ENCODE assay signal across 9 cellular contexts in genomic region chr1:1400576-1401456, GRCh38. TPM values are rescaled to one million over a fixed set of nuclear protein-coding genes. Genes with fewer than 3 reads are reported as not detected.
DNase-seq lines count a peak whose midpoint lies in the region; ATAC-seq, FAIRE-seq and TF ChIP-seq lines count a peak whose summit lies in the region.
"Had no signal": no experiment of that assay in that cellular context is flagged by ENCODE, and none has a peak within 500 bp of the region (broad histone marks: within the 10 kb centered on the region; RNA-seq: fewer than 3 reads in every experiment).

No MANE protein-coding gene starts in this region.

- no peaks in the 10 kb centered on the region for H3K27me3 Mint-ChIP-seq in activated T-cell treated with anti-CD3 and anti-CD28 coated beads, Interleukin-2, amount 50 U/mL, for 4 hours (ENCODE audit: low read depth)
- no peaks in the 10 kb centered on the region for H3K27me3 Mint-ChIP-seq in activated T-helper 17 cell treated with anti-CD3 and anti-CD28 coated beads, Interleukin-2, amount 50 U/mL, for 72 hours

- H3K4me3 ChIP-seq in keratinocyte (ENCODE audit: control insufficient read depth in 2 of 3, extremely low read depth in 1 of 3, insufficient read depth in 2 of 3, low read depth in 1 of 3, low read length in 3 of 3), result peak overlapping the region; percentile 88 to 94 (median 92)
- peak overlapping the region; percentile 97 for H3K4me3 ChIP-seq in thymus (ENCODE audit: low read length)

- peaks cover 39% of the 10 kb centered on the region for H3K4me1 ChIP-seq in keratinocyte (ENCODE audit: control insufficient read depth, extremely low read depth, insufficient read depth, low read length)
- peaks cover 23% of the 10 kb centered on the region for H3K4me1 ChIP-seq in thymus (ENCODE audit: control insufficient read depth, insufficient read depth, low read length)

- H3K4me1 Mint-ChIP-seq in activated T-cell treated with anti-CD3 and anti-CD28 coated beads, Interleukin-2, amount 50 U/mL, for 4 hours (ENCODE audit: low read depth), result peaks cover 51% of the 10 kb centered on the region
- peaks cover 5% of the 10 kb centered on the region for H3K4me1 Mint-ChIP-seq in activated T-helper 17 cell treated with anti-CD3 and anti-CD28 coated beads, Interleukin-2, amount 50 U/mL, for 72 hours

- H3K9ac ChIP-seq in keratinocyte (ENCODE audit: control insufficient read depth, extremely low read depth, insufficient read depth, low read length), result peak overlapping the region; percentile 90

- H3K36me3 ChIP-seq in keratinocyte (ENCODE audit: control insufficient read depth in 2 of 2, extremely low read depth in 1 of 2, insufficient read depth in 2 of 2, low read length in 2 of 2), result peaks cover 35 to 43% of the 10 kb centered on the region in 2 experiments
- peaks cover 62% of the 10 kb centered on the region for H3K36me3 ChIP-seq in thymus (ENCODE audit: control insufficient read depth, insufficient read depth)

- ATAC-seq in activated T-cell treated with anti-CD3 and anti-CD28 coated beads, Interleukin-2, amount 50 U/mL, for 4 hours, result no peak
- ATAC-seq in activated T-helper 17 cell treated with anti-CD3 and anti-CD28 coated beads, Interleukin-2, amount 50 U/mL, for 72 hours (replicated peaks), result no peak

- H2AFZ ChIP-seq in keratinocyte (ENCODE audit: control insufficient read depth, low read length), result no peak overlapping the region

- H3K27ac ChIP-seq in keratinocyte (ENCODE audit: control insufficient read depth, insufficient read depth, low read length) (no peak overlapping the region), thymus (ENCODE audit: low read depth) (peak overlapping the region; percentile 9)

- FAIRE-seq in keratinocyte (lab: Jason Lieb, UNC), result no peak

- no peak for TF ChIP-seq CTCF in keratinocyte (optimal IDR thresholded peaks at IDR 0.05 in 1 of 3, IDR thresholded peaks at IDR 0.05 in 1 of 3, conservative IDR thresholded peaks at IDR 0.05 in 1 of 3; ENCODE audit: extremely low read depth in 1 of 3, insufficient read depth in 2 of 3, low read length in 3 of 3)

- peak overlapping the region; percentile 85 for H3K27ac Mint-ChIP-seq in activated T-helper 17 cell treated with anti-CD3 and anti-CD28 coated beads, Interleukin-2, amount 50 U/mL, for 72 hours

- peaks cover 66% of the 10 kb centered on the region for H3K79me2 ChIP-seq in keratinocyte (ENCODE audit: control insufficient read depth, insufficient read depth, low read length)

- dilution Hi-C loops in keratinocyte (cut with MboI; ENCODE audit: extremely low pct_ligation_motif_present, low sequenced_read_pairs), result no loop called here

- no peaks in the 10 kb centered on the region for H3K9me1 ChIP-seq in keratinocyte (ENCODE audit: control insufficient read depth, extremely low read depth, insufficient read depth, low read length)

- H3K27me3 ChIP-seq in keratinocyte (ENCODE audit: control insufficient read depth, extremely low read depth, insufficient read depth, low read length) (no peaks in the 10 kb centered on the region), thymus (ENCODE audit: control insufficient read depth, insufficient read depth) (no peaks in the 10 kb centered on the region)

- peaks cover 39% of the 10 kb centered on the region for H3K36me3 Mint-ChIP-seq in activated T-cell treated with anti-CD3 and anti-CD28 coated beads, Interleukin-2, amount 50 U/mL, for 4 hours (ENCODE audit: insufficient read depth)
- peaks cover 89% of the 10 kb centered on the region for H3K36me3 Mint-ChIP-seq in activated T-helper 17 cell treated with anti-CD3 and anti-CD28 coated beads, Interleukin-2, amount 50 U/mL, for 72 hours (ENCODE audit: low read depth)

- no peak for DNase-seq in activated T-cell treated with anti-CD3 and anti-CD28 coated beads, Interleukin-2, amount 50 U/mL, for 4 hours
- DNase-seq in activated T-cell treated with anti-CD3 and anti-CD28 coated beads, Interleukin-2, amount 50 U/mL, for 1 hour, result no peak
- no peak for DNase-seq in keratinocyte (ENCODE audit: low read depth, low spot score)
- DNase-seq in NCI-H1930 (lab: John Stamatoyannopoulos, UW), result no peak
- no peak for DNase-seq in stimulated activated CD8-positive, alpha-beta memory T cell treated with anti-CD3 and anti-CD28 coated beads, Interleukin-4, amount 100 ng/mL, for 48 hours
- no peak for DNase-seq in HPDE6-E6E7 (ENCODE audit: extremely low spot score)
- DNase-seq: DMS153 had no signal

- peak overlapping the region; percentile 88 for H3K4me2 ChIP-seq in keratinocyte (ENCODE audit: control insufficient read depth, extremely low read depth, insufficient read depth, low read depth, low read length)

- H3K4me3 Mint-ChIP-seq in activated T-cell treated with anti-CD3 and anti-CD28 coated beads, Interleukin-2, amount 50 U/mL, for 4 hours, result peak overlapping the region; percentile 97
- peak overlapping the region; percentile 84 for H3K4me3 Mint-ChIP-seq in activated T-helper 17 cell treated with anti-CD3 and anti-CD28 coated beads, Interleukin-2, amount 50 U/mL, for 72 hours

- WGBS in thymus, result 94% methylated on average over 22 of the region's 22 CpGs

- peaks cover 7% of the 10 kb centered on the region for H4K20me1 ChIP-seq in keratinocyte (ENCODE audit: control insufficient read depth, extremely low read depth, insufficient read depth, low read length)

- no peaks in the 10 kb centered on the region for H3K9me3 Mint-ChIP-seq in activated T-cell treated with anti-CD3 and anti-CD28 coated beads, Interleukin-2, amount 50 U/mL, for 4 hours
- H3K9me3 Mint-ChIP-seq in activated T-helper 17 cell treated with anti-CD3 and anti-CD28 coated beads, Interleukin-2, amount 50 U/mL, for 72 hours, result no peaks in the 10 kb centered on the region

- H3K9me3 ChIP-seq in keratinocyte (ENCODE audit: control insufficient read depth, low read depth, low read length) (no peaks in the 10 kb centered on the region), thymus (ENCODE audit: control insufficient read depth) (peaks cover 1% of the 10 kb centered on the region)

RNA-seq across cellular contexts. Expression of gene CCNL2, which starts 1.7 kb away (rescaled TPM):
- total RNA-seq in activated T-cell treated with anti-CD3 and anti-CD28 coated beads, Interleukin-2, amount 50 U/mL, for 4 hours, result 100 to 1,000 TPM; 112 to 127 (median 118) TPM
- total RNA-seq in activated T-helper 17 cell treated with anti-CD3 and anti-CD28 coated beads, Interleukin-2, amount 50 U/mL, for 72 hours, result 100 to 1,000 TPM; 103 to 107 TPM
- 97.0 to 171 TPM (median 140 TPM) in 3 replicates for polyA plus RNA-seq in keratinocyte
- polyA plus RNA-seq in keratinocyte (2011; ENCODE audit: low read depth), result 75.5 TPM
- polyA plus RNA-seq in keratinocyte (2011; cell fraction: cytosol; rRNA removed), result 28.4 and 29.1 TPM in 2 replicates
- 897 and 930 TPM in 2 replicates for polyA plus RNA-seq in keratinocyte (2011; cell fraction: nucleus; rRNA removed)
- polyA plus RNA-seq in keratinocyte (2012; ENCODE audit: low replicate concordance), result 61.3 and 150 TPM in 2 replicates
- 41.8 to 80.5 TPM (median 44.9 TPM) in 3 replicates for polyA minus RNA-seq in keratinocyte
- polyA minus RNA-seq in keratinocyte (2011; cell fraction: cytosol; rRNA and poly(A)+ RNA removed), result 10.7 TPM
- polyA minus RNA-seq in keratinocyte (2011; cell fraction: nucleus; rRNA and poly(A)+ RNA removed), result 90.2 and 130 TPM in 2 replicates
- 340 TPM for polyA plus RNA-seq in thymus

RNA-seq across cellular contexts. Expression of gene MRPL20, which starts 6.3 kb away (rescaled TPM):
- total RNA-seq in activated T-cell treated with anti-CD3 and anti-CD28 coated beads, Interleukin-2, amount 50 U/mL, for 4 hours, result 100 to 1,000 TPM; 254 to 300 (median 271) TPM
- 100 to 1,000 TPM in 1 of 2 donors, 10 to 100 TPM in 1; 57.7 to 147 TPM for total RNA-seq in activated T-helper 17 cell treated with anti-CD3 and anti-CD28 coated beads, Interleukin-2, amount 50 U/mL, for 72 hours
- 94.3 to 169 TPM (median 133 TPM) in 3 replicates for polyA plus RNA-seq in keratinocyte
- 31.7 TPM for polyA plus RNA-seq in keratinocyte (2011; ENCODE audit: low read depth)
- polyA plus RNA-seq in keratinocyte (2011; cell fraction: cytosol; rRNA removed), result 121 and 139 TPM in 2 replicates
- 71.0 and 73.2 TPM in 2 replicates for polyA plus RNA-seq in keratinocyte (2011; cell fraction: nucleus; rRNA removed)
- 118 and 167 TPM in 2 replicates for polyA plus RNA-seq in keratinocyte (2012; ENCODE audit: low replicate concordance)
- polyA minus RNA-seq in keratinocyte, result 42.8 to 84.5 TPM (median 75.4 TPM) in 3 replicates
- polyA minus RNA-seq in keratinocyte (2011; cell fraction: cytosol; rRNA and poly(A)+ RNA removed), result 137 TPM
- polyA minus RNA-seq in keratinocyte (2011; cell fraction: nucleus; rRNA and poly(A)+ RNA removed), result 25.4 and 27.8 TPM in 2 replicates
- polyA plus RNA-seq in thymus, result 140 TPM

RNA-seq across cellular contexts. Expression of gene ANKRD65, which starts 20.3 kb away (rescaled TPM):
- total RNA-seq in activated T-cell treated with anti-CD3 and anti-CD28 coated beads, Interleukin-2, amount 50 U/mL, for 4 hours, result under 1 TPM in 1 of 3 donors, not detected in 2; 0.15 TPM
- total RNA-seq in activated T-helper 17 cell treated with anti-CD3 and anti-CD28 coated beads, Interleukin-2, amount 50 U/mL, for 72 hours, result not detected
- 4.6 to 6.5 TPM (median 5.1 TPM) in 3 replicates for polyA plus RNA-seq in keratinocyte
- 0.45 TPM for polyA plus RNA-seq in keratinocyte (2011; ENCODE audit: low read depth)
- polyA plus RNA-seq in keratinocyte (2011; cell fraction: cytosol; rRNA removed), result 2.9 and 4.5 TPM in 2 replicates
- polyA plus RNA-seq in keratinocyte (2011; cell fraction: nucleus; rRNA removed), result 4.0 and 5.7 TPM in 2 replicates
- 2.4 and 7.2 TPM in 2 replicates for polyA plus RNA-seq in keratinocyte (2012; ENCODE audit: low replicate concordance)
- polyA minus RNA-seq in keratinocyte, result 0.64 to 1.9 TPM (median 1.0 TPM) in 3 replicates
- 6.5 TPM for polyA minus RNA-seq in keratinocyte (2011; cell fraction: cytosol; rRNA and poly(A)+ RNA removed)
- polyA minus RNA-seq in keratinocyte (2011; cell fraction: nucleus; rRNA and poly(A)+ RNA removed), result 0.62 and 1.6 TPM in 2 replicates
- 16.0 TPM for polyA plus RNA-seq in thymus

RNA-seq across cellular contexts. Expression of gene AURKAIP1, which starts 25.8 kb away (rescaled TPM):
- total RNA-seq in activated T-cell treated with anti-CD3 and anti-CD28 coated beads, Interleukin-2, amount 50 U/mL, for 4 hours, result 100 to 1,000 TPM; 218 to 244 (median 220) TPM
- total RNA-seq in activated T-helper 17 cell treated with anti-CD3 and anti-CD28 coated beads, Interleukin-2, amount 50 U/mL, for 72 hours, result 100 to 1,000 TPM in 1 of 2 donors, 10 to 100 TPM in 1; 93.3 to 163 TPM
- polyA plus RNA-seq in keratinocyte (75.8 to 86.9 TPM (median 83.2 TPM) in 3 replicates), thymus (116 TPM)
- polyA plus RNA-seq in keratinocyte (2011; ENCODE audit: low read depth), result 159 TPM
- 36.7 and 110 TPM in 2 replicates for polyA plus RNA-seq in keratinocyte (2011; cell fraction: cytosol; rRNA removed)
- polyA plus RNA-seq in keratinocyte (2011; cell fraction: nucleus; rRNA removed), result 32.3 and 40.6 TPM in 2 replicates
- polyA plus RNA-seq in keratinocyte (2012; ENCODE audit: low replicate concordance), result 72.4 and 134 TPM in 2 replicates
- polyA minus RNA-seq in keratinocyte, result 10.8 to 14.5 TPM (median 13.5 TPM) in 3 replicates
- 90.7 TPM for polyA minus RNA-seq in keratinocyte (2011; cell fraction: cytosol; rRNA and poly(A)+ RNA removed)
- polyA minus RNA-seq in keratinocyte (2011; cell fraction: nucleus; rRNA and poly(A)+ RNA removed), result 7.7 and 13.7 TPM in 2 replicates

RNA-seq across cellular contexts. Expression of gene VWA1, which starts 34.7 kb away (rescaled TPM):
- under 1 TPM; 0.18 to 0.58 (median 0.19) TPM for total RNA-seq in activated T-cell treated with anti-CD3 and anti-CD28 coated beads, Interleukin-2, amount 50 U/mL, for 4 hours
- total RNA-seq in activated T-helper 17 cell treated with anti-CD3 and anti-CD28 coated beads, Interleukin-2, amount 50 U/mL, for 72 hours, result 1 to 10 TPM in 1 of 2 donors, under 1 TPM in 1; 0.84 to 6.2 TPM
- polyA plus RNA-seq in keratinocyte (5.0 to 6.7 TPM (median 6.5 TPM) in 3 replicates), thymus (16.8 TPM)
- 0.79 TPM for polyA plus RNA-seq in keratinocyte (2011; ENCODE audit: low read depth)
- polyA plus RNA-seq in keratinocyte (2011; cell fraction: cytosol; rRNA removed), result 1.4 and 3.9 TPM in 2 replicates
- 5.0 and 8.3 TPM in 2 replicates for polyA plus RNA-seq in keratinocyte (2011; cell fraction: nucleus; rRNA removed)
- polyA plus RNA-seq in keratinocyte (2012; ENCODE audit: low replicate concordance), result 3.7 and 16.1 TPM in 2 replicates
- 1.7 to 3.9 TPM (median 2.3 TPM) in 3 replicates for polyA minus RNA-seq in keratinocyte
- polyA minus RNA-seq in keratinocyte (2011; cell fraction: cytosol; rRNA and poly(A)+ RNA removed), result 10.6 TPM
- polyA minus RNA-seq in keratinocyte (2011; cell fraction: nucleus; rRNA and poly(A)+ RNA removed), result 4.7 and 7.9 TPM in 2 replicates
